In genomic region chr1:54342306-54342705, GRCh38 we compare ENCODE assay signal across 1 cellular context.
TF ChIP-seq lines count a peak whose summit lies in the region.

No MANE protein-coding gene starts in this region.

TF ChIP-seq in H1, 55 proteins besides CTCF, POLR2A, EP300 and RAD21 (continued from another document):
- TF ChIP-seq BRCA1 (IDR thresholded peaks at IDR 0.05; ENCODE audit: low read depth, low read length) (no peak), FOSL1 (IDR thresholded peaks at IDR 0.05; ENCODE audit: insufficient read depth, low read depth, low read length) (no peak), NANOG (IDR thresholded peaks at IDR 0.05; ENCODE audit: insufficient read depth, low read depth, low read length, poor library complexity, severe bottlenecking) (no peak), SIRT6 (IDR thresholded peaks at IDR 0.05; ENCODE audit: low read length) (no peak), BCL11A (IDR thresholded peaks at IDR 0.05; ENCODE audit: low read depth in 2 of 2, low read length in 2 of 2) (no peak), CHD1 (IDR thresholded peaks at IDR 0.05; ENCODE audit: low read depth, low read length) (no peak), BACH1 (IDR thresholded peaks at IDR 0.05; ENCODE audit: low read length) (no peak), KDM4A (IDR thresholded peaks at IDR 0.05; ENCODE audit: low read depth, low read length, severe bottlenecking) (no peak), SUZ12 (IDR thresholded peaks at IDR 0.05; ENCODE audit: low read length) (no peak), CEBPB (IDR thresholded peaks at IDR 0.05; ENCODE audit: low read depth, low read length) (no peak)
